ENCODE assay signal across 8 cellular contexts in the genomic region with DNA sequence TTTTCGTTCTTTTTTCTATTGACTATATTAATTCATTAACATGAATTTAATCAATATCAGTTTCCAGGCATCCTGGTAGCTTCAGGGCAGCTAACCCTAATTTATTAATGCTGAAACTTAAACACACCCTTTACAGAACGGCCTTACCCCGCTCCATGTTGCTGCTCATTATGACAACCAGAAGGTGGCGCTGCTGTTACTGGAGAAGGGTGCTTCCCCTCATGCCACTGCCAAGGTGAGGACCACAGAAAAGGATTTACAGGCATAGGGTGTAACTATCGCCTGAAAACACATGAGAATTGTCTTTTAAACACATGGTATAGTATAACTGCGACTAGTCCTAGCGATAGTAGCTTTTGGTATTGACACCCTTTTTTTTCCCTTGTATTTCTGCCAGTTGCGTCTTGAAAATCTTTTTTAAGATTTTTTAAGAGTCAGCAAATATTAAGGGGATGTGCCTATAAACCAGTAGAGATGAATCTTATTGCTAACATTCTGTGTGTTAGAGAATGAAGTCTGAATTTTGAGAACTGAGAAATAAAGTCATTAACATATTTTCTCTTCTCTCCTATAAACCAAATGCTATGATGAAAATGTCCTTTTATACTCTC.
DNase-seq lines count a peak whose midpoint lies in the region; ATAC-seq and TF ChIP-seq lines count a peak whose summit lies in the region.

No MANE protein-coding gene starts in this region.

- no peak overlapping the region for H3K4me2 ChIP-seq in PC-3 (ENCODE audit: low read length)

- no peaks in the 10 kb centered on the region for H4K20me1 ChIP-seq in PC-3 (ENCODE audit: low read length)

- H3K79me2 ChIP-seq in PC-3 (ENCODE audit: low read length), result no peaks in the 10 kb centered on the region

- no peak overlapping the region for H3K9ac ChIP-seq in PC-3 (ENCODE audit: low read length)

- peak; percentile 71 for TF ChIP-seq CTCF in HL-60 (IDR thresholded peaks at IDR 0.05; ENCODE audit: insufficient read depth, low read length)
- peak; percentile 87 for TF ChIP-seq CTCF in PC-3 (conservative IDR thresholded peaks at IDR 0.05; ENCODE audit: low read depth, low read length)

- H2AFZ ChIP-seq in PC-3 (ENCODE audit: low read length), result no peak overlapping the region

- H3K9me3 ChIP-seq in PC-3 (ENCODE audit: low read length), result no peaks in the 10 kb centered on the region

- H3K4me3 ChIP-seq in HL-60 (replicated peaks; ENCODE audit: insufficient read depth, low read length) (no peak overlapping the region), PC-3 (ENCODE audit: low read length) (no peak overlapping the region)

- H3K27ac ChIP-seq in HL-60 (replicated peaks) (no peak overlapping the region), PC-3 (ENCODE audit: low read length) (no peak overlapping the region)

- BruUV-seq in PC-3 (replicated peaks; lab: Mats Ljungman, UMichigan), result no TSS peak

- ATAC-seq in GM21423 (IDR thresholded peaks at IDR 0.05; ENCODE audit: unreplicated experiment) (peak; percentile 99), PC-3 (peak; percentile 88)

- H3K9me2 ChIP-seq in PC-3 (replicated peaks; ENCODE audit: low read length), result no peaks in the 10 kb centered on the region

- H3K27me3 ChIP-seq in HL-60 (ENCODE audit: insufficient read depth, poor library complexity, severe bottlenecking) (no peaks in the 10 kb centered on the region), PC-3 (ENCODE audit: low read length) (no peaks in the 10 kb centered on the region)

- H3F3A ChIP-seq in PC-3 (ENCODE audit: low read length, unreplicated experiment), result no peaks in the 10 kb centered on the region

- H3K36me3 ChIP-seq in PC-3 (ENCODE audit: low read depth, low read length), result no peaks in the 10 kb centered on the region

- no peaks in the 10 kb centered on the region for H3K4me1 ChIP-seq in PC-3 (ENCODE audit: insufficient read depth, low read length)

- DNase-seq in Daoy (ENCODE audit: low read depth), result peak; percentile 67
- DNase-seq in HL-60 (ENCODE audit: low read depth in 1 of 2, low spot score in 1 of 2), result peak; percentile 28 to 60
- DNase-seq in PC-3, result peak; percentile 74
- peak; percentile 72 to 73 for DNase-seq in activated T-cell treated with anti-CD3 and anti-CD28 coated beads, Interleukin-2, amount 50 U/mL, for 48 hours
- peak; percentile 61 for DNase-seq in germinal center (ENCODE audit: low spot score)
- peak; percentile 89 for DNase-seq in pons (ENCODE audit: low spot score)
- no peak for DNase-seq in mesenteric fat pad (ENCODE audit: low spot score)

- CTCF ChIA-PET in PC-3 (lab: Charles Lee), result no interaction called here

- intact Hi-C loops in PC-3 (cut with micrococcal nuclease), result loop anchor here (1.0 to 5.0 kb wide), 3 partner anchors 172 to 1106 kb away; a partner anchor contains a TSS

- POLR2A ChIA-PET in PC-3 (lab: Charles Lee; ENCODE audit: unreplicated experiment), result no interaction called here
